35 cellular contexts compared by ENCODE assay signal in genomic region chr7:38806912-38807311, GRCh38.
"Had no signal": no experiment of that assay in that cellular context is flagged by ENCODE, and none has a peak within 500 bp of the region (broad histone marks: within the 10 kb centered on the region; RNA-seq: fewer than 3 reads in every experiment).

No MANE protein-coding gene starts in this region.

- H3K4me3 Mint-ChIP-seq: activated CD4-positive, alpha-beta T cell treated with anti-CD3 and anti-CD28 coated beads, Interleukin-2, amount 10 ng/mL, durations not matched to agents 24 days and 14 days; activated CD8-positive, alpha-beta T cell treated with anti-CD3 and anti-CD28 coated beads for 36 hours; activated naive CD4-positive, alpha-beta T cell treated with anti-CD3 and anti-CD28 coated beads, Interleukin-2, amount 50 U/mL, for 24 hours; activated naive CD8-positive, alpha-beta T cell treated with anti-CD3 and anti-CD28 coated beads, Interleukin-2, amount 10 ng/mL, durations not matched to agents 7 days and 5 days; activated T-cell treated with anti-CD3 and anti-CD28 coated beads, Interleukin-2, amount 50 U/mL, for 72 hours; activated T-helper 17 cell treated with anti-CD3 and anti-CD28 coated beads, Interleukin-2, amount 50 U/mL, for 72 hours; central memory CD8-positive, alpha-beta T cell; T-helper 1 cell treated with Interleukin-12 subunit alpha and Interleukin-12 subunit beta and Interleukin-4 antibody, amounts not matched to agents 30 μg/mL and 1 μg/mL, for 36 hours; T-helper 2 cell treated with Interferon-gamma antibody and Interleukin-4, amounts not matched to agents 5 μg/mL and 100 μg/mL, for 36 hours had no signal

- H3K27ac ChIP-seq: ascending aorta, cardiac muscle cell, KMS-11, Peyer's patch, SJSA1 had no signal

- ATAC-seq: activated CD8-positive, alpha-beta T cell treated with anti-CD3 and anti-CD28 coated beads for 36 hours; PC-3 had no signal

- H3K4me3 ChIP-seq: ascending aorta, cardiac muscle cell, Peyer's patch, SJSA1 had no signal

- H3K36me3 Mint-ChIP-seq: activated naive CD8-positive, alpha-beta T cell treated with anti-CD3 and anti-CD28 coated beads, Interleukin-2, amount 10 ng/mL, durations not matched to agents 7 days and 5 days had no signal

- H3K27ac Mint-ChIP-seq: activated CD4-positive, alpha-beta T cell treated with anti-CD3 and anti-CD28 coated beads, Interleukin-2, amount 10 ng/mL, durations not matched to agents 24 days and 14 days; activated CD8-positive, alpha-beta T cell treated with anti-CD3 and anti-CD28 coated beads for 36 hours; activated naive CD4-positive, alpha-beta T cell treated with anti-CD3 and anti-CD28 coated beads, Interleukin-2, amount 50 U/mL, for 24 hours; activated naive CD8-positive, alpha-beta T cell treated with anti-CD3 and anti-CD28 coated beads, Interleukin-2, amount 10 ng/mL, durations not matched to agents 7 days and 5 days; activated T-cell treated with anti-CD3 and anti-CD28 coated beads, Interleukin-2, amount 50 U/mL, for 72 hours; activated T-helper 17 cell treated with anti-CD3 and anti-CD28 coated beads, Interleukin-2, amount 50 U/mL, for 72 hours; T-helper 1 cell treated with Interleukin-12 subunit alpha and Interleukin-12 subunit beta and Interleukin-4 antibody, amounts not matched to agents 30 μg/mL and 1 μg/mL, for 36 hours; T-helper 2 cell treated with Interferon-gamma antibody and Interleukin-4, amounts not matched to agents 5 μg/mL and 100 μg/mL, for 36 hours had no signal

- H3K4me1 Mint-ChIP-seq: activated CD4-positive, alpha-beta T cell treated with anti-CD3 and anti-CD28 coated beads, Interleukin-2, amount 10 ng/mL, durations not matched to agents 24 days and 14 days; activated naive CD4-positive, alpha-beta T cell treated with anti-CD3 and anti-CD28 coated beads, Interleukin-2, amount 50 U/mL, for 24 hours; activated naive CD8-positive, alpha-beta T cell treated with anti-CD3 and anti-CD28 coated beads, Interleukin-2, amount 10 ng/mL, durations not matched to agents 7 days and 5 days had no signal

- H3K9me3 ChIP-seq: ascending aorta, Peyer's patch, SJSA1, SK-N-SH had no signal

- DNase-seq: activated CD4-positive, alpha-beta T cell treated with anti-CD3 and anti-CD28 coated beads, Interleukin-2, amount 10 ng/mL, durations not matched to agents 24 days and 14 days; activated CD4-positive, alpha-beta T cell treated with anti-CD3 and anti-CD28 coated beads, Interleukin-2, amount 50 U/mL, for 4 hours; activated CD8-positive, alpha-beta T cell treated with anti-CD3 and anti-CD28 coated beads for 36 hours; activated effector memory CD4-positive, alpha-beta T cell treated with anti-CD3 and anti-CD28 coated beads, Interleukin-2, amount 50 U/mL, for 16 hours; activated naive CD4-positive, alpha-beta T cell treated with Interleukin-2 at 50 U/mL for 16 hours; activated naive CD8-positive, alpha-beta T cell treated with anti-CD3 and anti-CD28 coated beads, Interleukin-2, amount 10 ng/mL, durations not matched to agents 7 days and 5 days; activated T-cell treated with anti-CD3 and anti-CD28 coated beads, Interleukin-2, amount 50 U/mL, for 1 hour; activated T-cell treated with anti-CD3 and anti-CD28 coated beads, Interleukin-2, amount 50 U/mL, for 72 hours; MM.1S; MV-4-11; NCI-H1092 treated with DMSO at 0.1 percent for 48 hours; NCI-H1417; NCI-H146; NCI-H187 treated with DMSO at 0.1 percent for 48 hours; NCI-H2081; NCI-H2171 treated with DMSO at 0.1 percent for 48 hours; NCI-H2227 treated with DMSO at 0.1 percent for 48 hours; NCI-H446; NCI-H510A treated with DMSO at 0.1 percent for 48 hours; NCI-H526 treated with DMSO at 0.1 percent for 48 hours; NCI-H774; PC-3; Peyer's patch; RPMI8226; SHP77 treated with DMSO at 0.1 percent for 48 hours; SK-N-SH had no signal

- H3K36me3 ChIP-seq: ascending aorta, cardiac muscle cell, Peyer's patch, SJSA1 had no signal

- H3K27me3 ChIP-seq: ascending aorta, cardiac muscle cell, Peyer's patch, SJSA1 had no signal

- H3K27me3 Mint-ChIP-seq: activated CD4-positive, alpha-beta T cell treated with anti-CD3 and anti-CD28 coated beads, Interleukin-2, amount 10 ng/mL, durations not matched to agents 24 days and 14 days; activated CD8-positive, alpha-beta T cell treated with anti-CD3 and anti-CD28 coated beads for 36 hours; activated naive CD4-positive, alpha-beta T cell treated with anti-CD3 and anti-CD28 coated beads, Interleukin-2, amount 50 U/mL, for 24 hours; activated naive CD8-positive, alpha-beta T cell treated with anti-CD3 and anti-CD28 coated beads, Interleukin-2, amount 10 ng/mL, durations not matched to agents 7 days and 5 days; activated T-helper 17 cell treated with anti-CD3 and anti-CD28 coated beads, Interleukin-2, amount 50 U/mL, for 72 hours; central memory CD8-positive, alpha-beta T cell had no signal

- H3K9me3 Mint-ChIP-seq: activated CD4-positive, alpha-beta T cell treated with anti-CD3 and anti-CD28 coated beads, Interleukin-2, amount 10 ng/mL, durations not matched to agents 24 days and 14 days; activated CD8-positive, alpha-beta T cell treated with anti-CD3 and anti-CD28 coated beads for 36 hours; activated naive CD4-positive, alpha-beta T cell treated with anti-CD3 and anti-CD28 coated beads, Interleukin-2, amount 50 U/mL, for 24 hours; activated naive CD8-positive, alpha-beta T cell treated with anti-CD3 and anti-CD28 coated beads, Interleukin-2, amount 10 ng/mL, durations not matched to agents 7 days and 5 days; activated T-cell treated with anti-CD3 and anti-CD28 coated beads, Interleukin-2, amount 50 U/mL, for 72 hours; activated T-helper 17 cell treated with anti-CD3 and anti-CD28 coated beads, Interleukin-2, amount 50 U/mL, for 72 hours; central memory CD8-positive, alpha-beta T cell; T-helper 1 cell treated with Interleukin-12 subunit alpha and Interleukin-12 subunit beta and Interleukin-4 antibody, amounts not matched to agents 30 μg/mL and 1 μg/mL, for 36 hours; T-helper 2 cell treated with Interferon-gamma antibody and Interleukin-4, amounts not matched to agents 5 μg/mL and 100 μg/mL, for 36 hours had no signal

- H3K4me1 ChIP-seq: ascending aorta, Peyer's patch, SJSA1 had no signal
